ENCODE assay signal across 1 cellular context in the genomic region with DNA sequence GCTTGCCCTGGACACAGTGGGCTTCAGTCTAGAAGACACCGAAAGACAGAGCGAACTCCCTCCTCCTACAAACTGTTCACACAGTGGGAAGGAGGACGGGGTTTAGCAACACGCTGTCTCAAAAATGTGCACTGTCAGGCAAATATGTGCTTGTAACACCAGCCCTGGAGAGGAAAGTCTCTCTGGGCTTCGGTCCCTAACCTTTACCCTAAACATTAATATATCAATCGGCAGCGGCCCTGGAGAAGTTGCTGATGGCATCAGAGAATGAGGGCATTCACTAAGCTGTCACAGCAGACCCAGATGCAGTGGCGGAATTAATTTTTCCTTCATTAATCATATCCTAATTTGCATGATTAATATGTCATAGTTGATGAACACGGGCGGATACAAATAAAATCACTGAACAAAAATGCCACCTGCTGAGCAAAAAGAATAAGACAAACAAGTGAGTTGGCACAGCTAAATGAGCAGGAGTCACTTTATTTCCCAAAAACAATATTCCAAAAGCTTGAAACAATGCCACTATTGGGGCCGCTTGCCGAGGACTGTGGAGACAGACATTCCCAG.
TF ChIP-seq lines count a peak whose summit lies in the region.

No MANE protein-coding gene starts in this region.

TF ChIP-seq in IMR-90, 13 proteins besides CTCF, POLR2A, EP300 and RAD21:
- TF ChIP-seq MAFK (IDR thresholded peaks at IDR 0.05; ENCODE audit: low read depth, low read length), result peak; percentile 58
- TF ChIP-seq CHD1 (IDR thresholded peaks at IDR 0.05; ENCODE audit: low read depth, low read length), result no peak
